In the genomic region with DNA sequence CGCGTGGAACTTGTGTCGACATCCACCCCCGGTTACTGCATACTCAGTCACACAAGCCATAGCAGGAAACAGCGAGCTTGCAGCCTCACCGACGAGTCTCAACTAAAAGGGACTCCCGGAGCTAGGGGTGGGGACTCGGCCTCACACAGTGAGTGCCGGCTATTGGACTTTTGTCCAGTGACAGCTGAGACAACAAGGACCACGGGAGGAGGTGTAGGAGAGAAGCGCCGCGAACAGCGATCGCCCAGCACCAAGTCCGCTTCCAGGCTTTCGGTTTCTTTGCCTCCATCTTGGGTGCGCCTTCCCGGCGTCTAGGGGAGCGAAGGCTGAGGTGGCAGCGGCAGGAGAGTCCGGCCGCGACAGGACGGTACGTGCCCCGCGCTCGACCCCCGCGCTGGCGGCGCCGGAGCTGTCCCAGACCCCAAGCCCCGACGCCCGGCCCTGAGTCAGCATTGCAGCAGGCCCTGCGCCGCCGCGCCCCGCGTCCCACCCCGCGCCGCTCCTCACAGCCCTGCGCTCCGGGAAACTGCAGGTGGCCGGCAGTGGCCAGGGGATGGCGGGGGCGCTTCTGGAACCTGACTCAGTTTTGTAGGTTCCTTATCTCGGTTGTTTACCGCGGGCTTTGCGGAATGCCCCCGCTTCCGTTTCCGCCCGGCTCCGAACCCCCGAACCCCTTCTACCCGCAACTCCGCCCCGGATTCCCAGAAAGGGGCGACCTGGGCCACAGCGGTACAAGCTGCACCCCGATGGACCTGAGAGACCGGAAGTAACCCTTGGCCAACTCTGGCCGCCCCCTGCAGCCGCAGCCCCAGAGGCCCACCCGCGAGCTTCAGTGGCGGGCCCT, we compare ENCODE assay signal across 9 cellular contexts. TPM values are rescaled to one million over a fixed set of nuclear protein-coding genes. Genes with fewer than 3 reads are reported as not detected.
DNase-seq lines count a peak whose midpoint lies in the region; ATAC-seq, FAIRE-seq and TF ChIP-seq lines count a peak whose summit lies in the region.
"Had no signal": no experiment of that assay in that cellular context is flagged by ENCODE, and none has a peak within 500 bp of the region (broad histone marks: within the 10 kb centered on the region; RNA-seq: fewer than 3 reads in every experiment).

A gene (plus strand): TSS at position 50 of the 844 bp plus-strand sequence. CDS start 13,702 bp downstream, outside the sequence.

- CTCF ChIA-PET in endothelial cell of umbilical vein (lab: Charles Lee), result interaction anchor here (1.3 to 5.4 kb wide), 7 partner anchors 15 to 153 kb away, joined by 3 to 140 read pairs (median 8); a partner anchor contains a TSS

- dilution Hi-C loops in endothelial cell of umbilical vein (cut with MboI; ENCODE audit: extremely low pct_ligation_motif_present, low sequenced_read_pairs), result no loop called here

- DNase-seq in CD14-positive monocyte (ENCODE audit: low spot score) (peak; percentile 64), activated T-cell treated with anti-CD3 and anti-CD28 coated beads for 1 hour (ENCODE audit: low read depth) (peak; percentile 61), endothelial cell of umbilical vein (ENCODE audit: low read depth, low spot score) (peak; percentile 81), mucosa of descending colon (peak; percentile 85 to 92 (median 85))
- peak; percentile 58 to 65 for DNase-seq in stimulated activated CD8-positive, alpha-beta memory T cell treated with anti-CD3 and anti-CD28 coated beads, Interleukin-4, amount 100 ng/mL, for 4 hours (ENCODE audit: low read depth in 2 of 2, low spot score in 1 of 2)

- peak within 1 kb of the TSS; percentile 93 to 99 (median 99) for H3K27ac Mint-ChIP-seq in CD14-positive monocyte

- H3K79me2 ChIP-seq in OCI-LY3 (ENCODE audit: low read length) (peaks cover 61% of the 10 kb centered on the region), endothelial cell of umbilical vein (ENCODE audit: control insufficient read depth, insufficient read depth, low read length) (peaks cover 36% of the 10 kb centered on the region)

- H3K27me3 ChIP-seq in OCI-LY3 (ENCODE audit: low read depth, low read length) (no peaks in the 10 kb centered on the region), endothelial cell of umbilical vein (ENCODE audit: control insufficient read depth in 2 of 2, insufficient read depth in 2 of 2, low read length in 2 of 2) (no peaks in the 10 kb centered on the region)

- POLR2A ChIA-PET in endothelial cell of umbilical vein (lab: Charles Lee), result interaction anchor here (0.9 to 2.3 kb wide), 6 partner anchors 14 to 116 kb away, joined by 3 to 11 read pairs (median 6); no protein-coding TSS in a partner anchor

- H3K4me3 ChIP-seq in OCI-LY3 (ENCODE audit: low read length), result peak within 1 kb of the TSS; percentile 94
- H3K4me3 ChIP-seq in endothelial cell of umbilical vein (replicated peaks in 1 of 3; ENCODE audit: insufficient read depth in 1 of 3, low read depth in 1 of 3, low read length in 3 of 3), result peak within 1 kb of the TSS; percentile 17 to 99 (median 54)
- H3K4me3 ChIP-seq in mucosa of descending colon, result peak within 1 kb of the TSS; percentile 97

- no peaks in the 10 kb centered on the region for H3K9me1 ChIP-seq in endothelial cell of umbilical vein (replicated peaks; ENCODE audit: control insufficient read depth, extremely low read depth, insufficient read depth, low read length)

- H3K4me3 Mint-ChIP-seq in CD14-positive monocyte, result peak within 1 kb of the TSS; percentile 97 to 99

- TF ChIP-seq CTCF in CD14-positive monocyte (IDR thresholded peaks at IDR 0.05), result no peak
- no peak for TF ChIP-seq CTCF in OCI-LY3 (IDR thresholded peaks at IDR 0.05; ENCODE audit: low read depth, low read length)
- no peak for TF ChIP-seq CTCF in endothelial cell of umbilical vein (IDR thresholded peaks at IDR 0.05; ENCODE audit: extremely low read depth in 1 of 2, insufficient read depth in 1 of 2, low read depth in 1 of 2, low read length in 2 of 2)
- TF ChIP-seq CTCF in mucosa of descending colon (IDR thresholded peaks at IDR 0.05), result no peak

- H3K9ac ChIP-seq in OCI-LY3 (ENCODE audit: low read length), result peak within 1 kb of the TSS; percentile 99
- peak within 1 kb of the TSS; percentile 95 for H3K9ac ChIP-seq in endothelial cell of umbilical vein (replicated peaks; ENCODE audit: extremely low read depth, insufficient read depth, low read length)

- H3K4me2 ChIP-seq in OCI-LY3 (ENCODE audit: low read length), result peak within 1 kb of the TSS; percentile 94
- H3K4me2 ChIP-seq in endothelial cell of umbilical vein (ENCODE audit: insufficient read depth, low read length), result peak within 1 kb of the TSS; percentile 99

- no peaks in the 10 kb centered on the region for H3K9me3 ChIP-seq in OCI-LY3 (ENCODE audit: insufficient read depth, low read length)
- H3K9me3 ChIP-seq in endothelial cell of umbilical vein (replicated peaks; ENCODE audit: control insufficient read depth, insufficient read depth, low read length), result no peaks in the 10 kb centered on the region
- H3K9me3 ChIP-seq in mucosa of descending colon, result no peaks in the 10 kb centered on the region

- H4K20me1 ChIP-seq in OCI-LY3 (ENCODE audit: insufficient read depth, low read length), result no peaks in the 10 kb centered on the region
- no peaks in the 10 kb centered on the region for H4K20me1 ChIP-seq in endothelial cell of umbilical vein (replicated peaks; ENCODE audit: control insufficient read depth, extremely low read depth, insufficient read depth, low read length)

- TF ChIP-seq POLR2A in endothelial cell of umbilical vein (IDR thresholded peaks at IDR 0.05; ENCODE audit: low read depth, low read length), result peak; percentile 88

- H3K27ac ChIP-seq in OCI-LY3 (ENCODE audit: low read length) (peak within 1 kb of the TSS; percentile 96), endothelial cell of umbilical vein (ENCODE audit: insufficient read depth, low read depth, low read length) (peak within 1 kb of the TSS; percentile 88)

- peak; percentile 35 for ATAC-seq in GM19395 (IDR thresholded peaks at IDR 0.05; ENCODE audit: unreplicated experiment)
- ATAC-seq in HG03521 (IDR thresholded peaks at IDR 0.05; ENCODE audit: unreplicated experiment), result peak; percentile 33
- peak; percentile 68 for ATAC-seq in mucosa of descending colon

- H3K36me3 ChIP-seq in OCI-LY3 (replicated peaks; ENCODE audit: low read depth, low read length), result peaks cover 20% of the 10 kb centered on the region
- H3K36me3 ChIP-seq in endothelial cell of umbilical vein (ENCODE audit: control insufficient read depth in 2 of 2, extremely low read depth in 1 of 2, insufficient read depth in 2 of 2, low read length in 2 of 2), result no peaks in the 10 kb centered on the region
- H3K36me3 ChIP-seq in mucosa of descending colon (ENCODE audit: low read depth), result no peaks in the 10 kb centered on the region

- peaks cover 22% of the 10 kb centered on the region for H3K4me1 ChIP-seq in OCI-LY3 (ENCODE audit: low read length)
- H3K4me1 ChIP-seq in endothelial cell of umbilical vein (ENCODE audit: control insufficient read depth, extremely low read depth, insufficient read depth, low read length), result peaks cover 46% of the 10 kb centered on the region
- H3K4me1 ChIP-seq in mucosa of descending colon (ENCODE audit: low read depth), result no peaks in the 10 kb centered on the region

- H3K27me3 Mint-ChIP-seq in CD14-positive monocyte (ENCODE audit: low read depth in 3 of 3), result peaks cover 0 to 4% (median 1%) of the 10 kb centered on the region in 3 donors

- peaks cover 6 to 15% of the 10 kb centered on the region in 2 donors for H3K36me3 Mint-ChIP-seq in CD14-positive monocyte

- FAIRE-seq in endothelial cell of umbilical vein (lab: Jason Lieb, UNC), result peak; percentile 81
- FAIRE-seq: colon had no signal

- intact Hi-C loops in CD14-positive monocyte (cut with micrococcal nuclease) (loop anchor here (2.0 to 5.0 kb wide), 3 partner anchors 41 to 154 kb away; a partner anchor contains a TSS), endothelial cell of umbilical vein (cut with micrococcal nuclease) (loop anchor here (5.0 kb wide), 1 partner anchor 404 kb away; no protein-coding TSS in a partner anchor), mucosa of descending colon (cut with DNase I, micrococcal nuclease) (no loop called here)

- BruUV-seq in endothelial cell of umbilical vein (replicated peaks; lab: Mats Ljungman, UMichigan), result TSS peak; percentile 18

- peaks cover 0 to 2% (median 0%) of the 10 kb centered on the region in 7 donors for H3K9me3 Mint-ChIP-seq in CD14-positive monocyte

- H3K4me1 Mint-ChIP-seq in CD14-positive monocyte, result peaks cover 31% of the 10 kb centered on the region

- H2AFZ ChIP-seq in OCI-LY3 (ENCODE audit: low read depth, low read length) (peak within 1 kb of the TSS; percentile 72), endothelial cell of umbilical vein (ENCODE audit: low read depth, low read length) (peak within 1 kb of the TSS; percentile 13)

TF ChIP-seq in endothelial cell of umbilical vein, 7 proteins besides CTCF, POLR2A, EP300 and RAD21:
- TF ChIP-seq POLR2AphosphoS5 (IDR thresholded peaks at IDR 0.05; ENCODE audit: insufficient read depth, low read depth, low read length) (peak; percentile 71), MYC (IDR thresholded peaks at IDR 0.05; ENCODE audit: low read depth, low read length) (no peak), GATA2 (IDR thresholded peaks at IDR 0.05; ENCODE audit: insufficient read depth, insufficient read length, low read depth, low read length) (peak; percentile 83), FOS (IDR thresholded peaks at IDR 0.05; ENCODE audit: borderline replicate concordance, insufficient read depth, low read length) (peak; percentile 55)

RNA-seq across cellular contexts. Expression of the gene that starts here (rescaled TPM):
- polyA plus RNA-seq in CD14-positive monocyte (10 to 100 TPM; 79.4 to 79.5 TPM), endothelial cell of umbilical vein (85.5 and 104 TPM in 2 replicates)
- total RNA-seq in endothelial cell of umbilical vein (222 and 260 TPM in 2 replicates), mucosa of descending colon (100 to 1,000 TPM; 161 to 171 (median 166) TPM)
- 88.8 and 91.9 TPM in 2 replicates for polyA plus RNA-seq in endothelial cell of umbilical vein (2011; cell fraction: cytosol; rRNA removed)
- polyA plus RNA-seq in endothelial cell of umbilical vein (2011; cell fraction: nucleus; rRNA removed), result 323 and 358 TPM in 2 replicates
- 177 and 182 TPM in 2 replicates for polyA plus RNA-seq in endothelial cell of umbilical vein (2012)
- polyA minus RNA-seq in endothelial cell of umbilical vein, result 353 and 362 TPM in 2 replicates
- 5.4 TPM for polyA minus RNA-seq in endothelial cell of umbilical vein (2011; cell fraction: cytosol; rRNA and poly(A)+ RNA removed)
- polyA minus RNA-seq in endothelial cell of umbilical vein (2011; cell fraction: nucleus; rRNA and poly(A)+ RNA removed), result 427 and 521 TPM in 2 replicates

Comparison
In these comparisons a context has a peak if more than half of its experiments do, and no peak if none do; other contexts are left out.
1. Peak in every context shown above with its lines: DNase-seq, ATAC-seq, H3K4me3 ChIP-seq and H3K27ac ChIP-seq.
2. intact Hi-C loops: an anchor here in CD14-positive monocyte (2.0 to 5.0 kb wide) and endothelial cell of umbilical vein (5.0 kb wide); none called in mucosa of descending colon.